Comparison of ENCODE assay signal across 31 cellular contexts in genomic region chr7:150867592-150867991, GRCh38. TPM values are rescaled to one million over a fixed set of nuclear protein-coding genes. Genes with fewer than 3 reads are reported as not detected.
"Had no signal": no experiment of that assay in that cellular context is flagged by ENCODE, and none has a peak within 500 bp of the region (broad histone marks: within the 10 kb centered on the region; RNA-seq: fewer than 3 reads in every experiment).

No MANE protein-coding gene starts in this region.

- H3K4me3 ChIP-seq: breast epithelium, heart left ventricle, pancreas, prostate gland, skin epidermis, stomach, thyroid gland, upper lobe of left lung, vagina had no signal

- H3K36me3 Mint-ChIP-seq: activated naive CD8-positive, alpha-beta T cell treated with anti-CD3 and anti-CD28 coated beads, Interleukin-2, amount 10 ng/mL, durations not matched to agents 7 days and 5 days; immature natural killer cell had no signal

- ATAC-seq: heart left ventricle, left colon, pancreas, sciatic nerve, SK-N-SH treated with all-trans-retinoic acid at 6 μM for 48 hours, T-helper 17 cell had no signal

- H3K4me1 ChIP-seq: breast epithelium, heart left ventricle, pancreas, prostate gland, stomach, thyroid gland, upper lobe of left lung, vagina had no signal

- H3K27ac ChIP-seq: breast epithelium, heart left ventricle, pancreas, prostate gland, skin epidermis, stomach, thyroid gland, upper lobe of left lung, vagina had no signal

- H3K36me3 ChIP-seq: breast epithelium, heart left ventricle, pancreas, prostate gland, stomach, thyroid gland, upper lobe of left lung, vagina had no signal

- H3K4me3 Mint-ChIP-seq: activated naive CD8-positive, alpha-beta T cell treated with anti-CD3 and anti-CD28 coated beads, Interleukin-2, amount 10 ng/mL, durations not matched to agents 7 days and 5 days; immature natural killer cell; T-helper 17 cell had no signal

- H3K4me1 Mint-ChIP-seq: activated naive CD8-positive, alpha-beta T cell treated with anti-CD3 and anti-CD28 coated beads, Interleukin-2, amount 10 ng/mL, durations not matched to agents 7 days and 5 days; immature natural killer cell had no signal

- DNase-seq: activated CD8-positive, alpha-beta memory T cell treated with anti-CD3 and anti-CD28 coated beads, Interleukin-2, amount 50 U/mL, for 4 hours; activated effector memory CD4-positive, alpha-beta T cell treated with Interleukin-2 at 50 U/mL for 16 hours; activated naive CD4-positive, alpha-beta T cell treated with Interleukin-2 at 50 U/mL for 16 hours; activated naive CD8-positive, alpha-beta T cell treated with anti-CD3 and anti-CD28 coated beads, Interleukin-2, amount 10 ng/mL, durations not matched to agents 7 days and 5 days; activated T-cell treated with anti-CD3 and anti-CD28 coated beads, Interleukin-2, amount 50 U/mL, for 48 hours; amygdala; central memory CD4-positive, alpha-beta T cell; foreskin fibroblast; heart left ventricle; hypothalamus; immature natural killer cell; kidney; left colon; mammary epithelial cell; pancreas; retina; stimulated activated CD4-positive, alpha-beta T cell treated with anti-CD3 and anti-CD28 coated beads, Interleukin-12 subunit alpha, Interleukin-12 subunit beta, amount 100 ng/mL, for 4 hours; stimulated activated CD4-positive, alpha-beta T cell treated with anti-CD3 and anti-CD28 coated beads, Interleukin-4, amount 100 ng/mL, for 1 hour; stomach; T-helper 17 cell; T1000; thyroid gland; upper lobe of left lung had no signal

- H3K27ac Mint-ChIP-seq: activated naive CD8-positive, alpha-beta T cell treated with anti-CD3 and anti-CD28 coated beads, Interleukin-2, amount 10 ng/mL, durations not matched to agents 7 days and 5 days; immature natural killer cell; T-helper 17 cell had no signal

- H3K9me3 ChIP-seq: heart left ventricle, pancreas, prostate gland, thyroid gland, upper lobe of left lung, vagina had no signal

- H3K27me3 ChIP-seq: breast epithelium, thyroid gland, upper lobe of left lung, vagina had no signal

RNA-seq across cellular contexts. Expression of gene AOC1, which starts 15.3 kb away (rescaled TPM):
- total RNA-seq: activated naive CD8-positive, alpha-beta T cell treated with anti-CD3 and anti-CD28 coated beads, Interleukin-2, amount 10 ng/mL, durations not matched to agents 7 days and 5 days; endothelial cell of umbilical vein; mammary epithelial cell; sciatic nerve; T-helper 17 cell; vagina had no signal
- polyA plus RNA-seq: endothelial cell of umbilical vein, immature natural killer cell, mammary epithelial cell, neural cell had no signal
